ENCODE assay signal across 21 cellular contexts in genomic region chr7:151132461-151133205, GRCh38. TPM values are rescaled to one million over a fixed set of nuclear protein-coding genes. Genes with fewer than 3 reads are reported as not detected.
DNase-seq lines count a peak whose midpoint lies in the region; ATAC-seq, FAIRE-seq and TF ChIP-seq lines count a peak whose summit lies in the region.
"Had no signal": no experiment of that assay in that cellular context is flagged by ENCODE, and none has a peak within 500 bp of the region (broad histone marks: within the 10 kb centered on the region; RNA-seq: fewer than 3 reads in every experiment).

No MANE protein-coding gene starts in this region.

- H4K20me1 ChIP-seq in PC-9 (ENCODE audit: insufficient read depth) = no peaks in the 10 kb centered on the region; the same call in 1 of the 2 replicates

- no peak for TF ChIP-seq POLR2A in tibial nerve (IDR thresholded peaks at IDR 0.05)

- POLR2A ChIA-PET in PC-9 (lab: Charles Lee; ENCODE audit: unreplicated experiment) = no interaction called here

- no peaks in the 10 kb centered on the region for H3F3A ChIP-seq in PC-9 (ENCODE audit: insufficient read depth, low read depth)

- H3K27ac ChIP-seq in tibial nerve (peak overlapping the region in 3 of 4 donors; percentile 22 to 72 (median 53)), PC-9 (no peak overlapping the region)
- H3K27ac ChIP-seq: 22Rv1, C4-2B had no signal

- TF ChIP-seq CTCF in mesothelial cell of epicardium (IDR thresholded peaks at IDR 0.05; ENCODE audit: unreplicated experiment) = no peak
- no peak for TF ChIP-seq CTCF in tibial nerve (IDR thresholded peaks at IDR 0.05)
- TF ChIP-seq CTCF in PC-9 (conservative IDR thresholded peaks at IDR 0.05) = no peak

- peak; percentile 48 for DNase-seq in Right ventricle myocardium inferior (ENCODE audit: missing footprints)
- DNase-seq in Right ventricle myocardium superior = no peak
- peak; percentile 19 to 20 for DNase-seq in frontal cortex (ENCODE audit: low spot score in 2 of 2)
- DNase-seq in mesothelial cell of epicardium (ENCODE audit: low spot score in 2 of 2, unreplicated experiment in 2 of 2) = no peak
- no peak for DNase-seq in tibial nerve (ENCODE audit: low spot score in 2 of 2)
- DNase-seq in PC-9 = no peak
- no peak for DNase-seq in epidermal melanocyte (ENCODE audit: insufficient read length, low spot score)
- DNase-seq in DMS79 treated with DMSO at 0.1 percent for 48 hours (lab: John Stamatoyannopoulos, UW) = no peak
- DNase-seq: AML-193, KBM-7, NCI-H1417, NCI-H187 treated with DMSO at 0.1 percent for 48 hours, NCI-H2227 treated with DMSO at 0.1 percent for 48 hours, NCI-H524 treated with DMSO at 0.1 percent for 48 hours, RPMI8226 had no signal

- no peak overlapping the region for H2AFZ ChIP-seq in PC-9

- no peak for TF ChIP-seq EP300 in tibial nerve (IDR thresholded peaks at IDR 0.05)

- CTCF ChIA-PET in PC-9 (lab: Charles Lee) = no interaction called here

- H3K27me3 ChIP-seq in tibial nerve (no peaks in the 10 kb centered on the region), PC-9 (ENCODE audit: insufficient read depth, low read depth) (no peaks in the 10 kb centered on the region)

- peak overlapping the region; percentile 9 for H3K27ac Mint-ChIP-seq in mesothelial cell of epicardium

- peaks cover 0 to 16% (median 8%) of the 10 kb centered on the region in 4 donors for H3K4me1 ChIP-seq in tibial nerve
- H3K4me1 ChIP-seq in PC-9 (replicated peaks; ENCODE audit: insufficient read depth) = no peaks in the 10 kb centered on the region

- H3K36me3 ChIP-seq in tibial nerve (peaks cover 4 to 99% (median 4%) of the 10 kb centered on the region in 3 donors), PC-9 (ENCODE audit: low read depth) (no peaks in the 10 kb centered on the region)

- FAIRE-seq in frontal cortex (lab: Jason Lieb, UNC) = no peak
- FAIRE-seq: D721Med, GM12892, GM18507, H54 had no signal

- H3K9me3 ChIP-seq in tibial nerve (no peaks in the 10 kb centered on the region), PC-9 (ENCODE audit: insufficient read depth, low read depth) (no peaks in the 10 kb centered on the region)

- ATAC-seq in Right ventricle myocardium inferior (no peak), Right ventricle myocardium superior (ENCODE audit: poor library complexity) (no peak)

- H3K4me3 ChIP-seq in tibial nerve (no peak overlapping the region), PC-9 (no peak overlapping the region)

- H3K79me2 ChIP-seq in PC-9 (ENCODE audit: low read depth) = no peaks in the 10 kb centered on the region

- no peaks in the 10 kb centered on the region for H3K27me3 Mint-ChIP-seq in mesothelial cell of epicardium (ENCODE audit: low read depth)

- no peak overlapping the region for H3K4me3 Mint-ChIP-seq in mesothelial cell of epicardium

- H3K36me3 Mint-ChIP-seq in mesothelial cell of epicardium = peaks cover 33% of the 10 kb centered on the region

- H3K9me2 ChIP-seq in PC-9 (ENCODE audit: insufficient read depth) = no peaks in the 10 kb centered on the region

- no TSS peak for BruUV-seq in PC-9 (replicated peaks; lab: Mats Ljungman, UMichigan)

- H3K4me2 ChIP-seq in PC-9 = no peak overlapping the region

- no peaks in the 10 kb centered on the region for H3K4me1 Mint-ChIP-seq in mesothelial cell of epicardium

- intact Hi-C loops in Right ventricle myocardium inferior (cut with DNase I) (no loop called here), Right ventricle myocardium superior (cut with DNase I) (no loop called here), PC-9 (cut with micrococcal nuclease; ENCODE audit: unreplicated experiment) (no loop called here)

- H3K9me3 Mint-ChIP-seq in mesothelial cell of epicardium = no peaks in the 10 kb centered on the region

- WGBS in tibial nerve, 2 donors = 95% methylated on average over 16 to 18 of the region's 21 CpGs

RNA-seq across cellular contexts. Expression of gene GBX1, which starts 34.9 kb away (rescaled TPM):
- 2.4 TPM for total RNA-seq in Right ventricle myocardium inferior
- total RNA-seq in Right ventricle myocardium superior = 2.7 TPM
- 0.41 TPM for total RNA-seq in frontal cortex
- total RNA-seq in mesothelial cell of epicardium = 0.20 TPM in 1 of 3 replicates, not detected in the others
- total RNA-seq in tibial nerve = not detected
- total RNA-seq in PC-9 (2021) = not detected in 2 replicates

RNA-seq across cellular contexts. Expression of gene AGAP3, which starts 46.4 kb away (rescaled TPM):
- total RNA-seq in Right ventricle myocardium inferior (57.4 TPM), Right ventricle myocardium superior (62.7 TPM), frontal cortex (92.9 TPM), mesothelial cell of epicardium (134 to 146 TPM (median 141 TPM) in 3 replicates), tibial nerve (100 to 1,000 TPM in 2 of 4 donors, 10 to 100 TPM in 2; 40.0 to 114 (median 87.2) TPM), PC-9 (2021) (103 TPM in 2 replicates)

RNA-seq across cellular contexts. Expression of gene TMUB1, which starts 49.3 kb away (rescaled TPM):
- total RNA-seq in Right ventricle myocardium inferior (35.5 TPM), Right ventricle myocardium superior (33.9 TPM), frontal cortex (10.2 TPM), mesothelial cell of epicardium (34.7 to 38.4 TPM (median 36.5 TPM) in 3 replicates), tibial nerve (10 to 100 TPM; 24.3 to 61.5 (median 33.8) TPM), PC-9 (2021) (87.8 and 99.3 TPM in 2 replicates)

RNA-seq across cellular contexts. Expression of gene FASTK, which starts 52.0 kb away (rescaled TPM):
- total RNA-seq in Right ventricle myocardium inferior (79.2 TPM), Right ventricle myocardium superior (81.1 TPM), frontal cortex (32.6 TPM), mesothelial cell of epicardium (86.8 to 97.6 TPM (median 92.5 TPM) in 3 replicates), tibial nerve (100 to 1,000 TPM in 1 of 4 donors, 10 to 100 TPM in 3; 69.9 to 139 (median 79.7) TPM), PC-9 (2021) (104 and 126 TPM in 2 replicates)

RNA-seq across cellular contexts. Expression of gene ASB10, which starts 54.4 kb away (rescaled TPM):
- total RNA-seq in Right ventricle myocardium inferior (41.4 TPM), Right ventricle myocardium superior (42.6 TPM), frontal cortex (not detected), mesothelial cell of epicardium (not detected in 3 replicates), tibial nerve (not detected), PC-9 (2021) (not detected in 2 replicates)

Comparison
In these comparisons a context has a peak if more than half of its experiments do, and no peak if none do; other contexts are left out.
1. DNase-seq: peak in Right ventricle myocardium inferior (single experiment) and frontal cortex (2 of 2); none in Right ventricle myocardium superior (single experiment), mesothelial cell of epicardium (0 of 2), tibial nerve (0 of 2), PC-9 (0 of 2), epidermal melanocyte (single experiment) and DMS79 treated with DMSO at 0.1 percent for 48 hours (single experiment).